In the genomic region with DNA sequence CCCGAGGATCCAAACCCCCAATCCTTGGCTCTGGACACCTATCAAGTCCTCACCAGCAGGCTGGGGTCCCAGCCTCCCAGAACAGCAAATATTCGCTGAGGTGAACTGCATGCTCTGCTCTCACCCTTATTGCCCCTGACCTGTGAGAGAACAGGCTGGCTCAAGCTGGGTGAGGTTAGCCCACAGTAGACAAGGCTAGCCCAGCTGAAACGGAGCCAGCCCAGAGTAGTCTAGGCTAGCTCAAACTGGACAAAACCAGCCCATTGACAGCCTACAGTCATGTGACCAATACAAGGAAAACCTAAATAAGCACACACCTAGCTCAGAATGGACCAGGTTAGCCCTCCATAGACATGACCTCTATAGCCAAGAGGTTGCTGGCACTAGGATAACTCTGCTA, we compare ENCODE assay signal across 11 cellular contexts. TPM values are rescaled to one million over a fixed set of nuclear protein-coding genes. Genes with fewer than 3 reads are reported as not detected.
"Had no signal": no experiment of that assay in that cellular context is flagged by ENCODE, and none has a peak within 500 bp of the region (broad histone marks: within the 10 kb centered on the region; RNA-seq: fewer than 3 reads in every experiment).

No MANE protein-coding gene starts in this region.

- H3K36me3 ChIP-seq: HAP-1 had no signal

- H3K4me1 ChIP-seq: HAP-1 had no signal

- H3K4me3 ChIP-seq: GM23248, HAP-1 had no signal

- H3K9ac ChIP-seq: GM23248 had no signal

- H2AFZ ChIP-seq: GM23248 had no signal

- DNase-seq: GM23248, GOT3, H7, HFFc6, IMR-90, KBM-7 had no signal

- H3K27ac ChIP-seq: GM23248, HL-60 had no signal

- ATAC-seq: HCT116 had no signal

RNA-seq across cellular contexts. Expression of a gene that starts 38.4 kb away (rescaled TPM):
- total RNA-seq: GM23248, H4, HFFc6, HT1080, IMR-90 had no signal
- polyA plus RNA-seq: GM23248, IMR-90 had no signal

RNA-seq across cellular contexts. Expression of a gene that starts 58.5 kb away (rescaled TPM):
- total RNA-seq: GM23248, H4, HFFc6, HT1080, IMR-90 had no signal
- polyA plus RNA-seq: GM23248, IMR-90 had no signal
